Comparison of ENCODE assay signal across 7 cellular contexts in the genomic region with DNA sequence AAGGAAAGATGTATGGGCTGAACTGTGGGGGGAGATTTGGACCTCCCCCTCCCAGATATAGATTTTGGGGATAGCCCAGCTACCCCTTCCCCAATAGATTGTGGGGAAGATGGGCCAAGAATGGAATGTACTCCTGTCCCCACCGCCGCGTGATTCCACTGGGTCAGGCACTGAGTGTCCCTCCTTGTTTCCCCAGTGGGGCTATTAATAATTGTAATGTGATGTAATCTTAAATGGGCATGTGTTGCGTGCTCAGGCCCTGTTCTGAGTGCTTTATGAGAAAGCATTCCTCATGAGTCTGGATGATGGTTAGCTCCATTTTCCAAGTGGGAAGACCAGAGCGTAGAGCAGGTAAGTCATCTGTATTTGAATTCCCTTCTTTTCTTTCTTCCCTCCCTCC. TPM values are rescaled to one million over a fixed set of nuclear protein-coding genes. Genes with fewer than 3 reads are reported as not detected.
DNase-seq lines count a peak whose midpoint lies in the region; TF ChIP-seq lines count a peak whose summit lies in the region.
"Had no signal": no experiment of that assay in that cellular context is flagged by ENCODE, and none has a peak within 500 bp of the region (broad histone marks: within the 10 kb centered on the region; RNA-seq: fewer than 3 reads in every experiment).

No MANE protein-coding gene starts in this region.

- H3K9me3 ChIP-seq in thymus (ENCODE audit: control insufficient read depth) = no peaks in the 10 kb centered on the region

- H3K27me3 ChIP-seq in thymus (ENCODE audit: control insufficient read depth, insufficient read depth) = no peaks in the 10 kb centered on the region

- in situ Hi-C loops in ACHN (cut with HindIII; ENCODE audit: low pct_ligation_motif_present, low pct_unique_long_range_greater_than_20kb, low sequenced_read_pairs) = no loop called here

- peaks cover 36% of the 10 kb centered on the region for H3K36me3 Mint-ChIP-seq in activated CD4-positive, alpha-beta T cell treated with anti-CD3 and anti-CD28 coated beads, Interleukin-2, amount 10 ng/mL, durations not matched to agents 24 days and 14 days (ENCODE audit: low read depth)

- peaks cover 19% of the 10 kb centered on the region for H3K36me3 ChIP-seq in thymus (ENCODE audit: control insufficient read depth, insufficient read depth)

- peaks cover 9% of the 10 kb centered on the region for H3K4me1 ChIP-seq in thymus (ENCODE audit: control insufficient read depth, insufficient read depth, low read length)

- H3K4me3 Mint-ChIP-seq in activated CD4-positive, alpha-beta T cell treated with anti-CD3 and anti-CD28 coated beads, Interleukin-2, amount 10 ng/mL, durations not matched to agents 24 days and 14 days = peak overlapping the region; percentile 100

- peak overlapping the region; percentile 94 for H3K4me3 ChIP-seq in fibroblast of villous mesenchyme (ENCODE audit: low read depth, low read length)
- H3K4me3 ChIP-seq in thymus (ENCODE audit: low read length) = peak overlapping the region; percentile 71

- peaks cover 24% of the 10 kb centered on the region for H3K4me1 Mint-ChIP-seq in activated CD4-positive, alpha-beta T cell treated with anti-CD3 and anti-CD28 coated beads, Interleukin-2, amount 10 ng/mL, durations not matched to agents 24 days and 14 days

- H3K9me3 Mint-ChIP-seq in activated CD4-positive, alpha-beta T cell treated with anti-CD3 and anti-CD28 coated beads, Interleukin-2, amount 10 ng/mL, durations not matched to agents 24 days and 14 days = no peaks in the 10 kb centered on the region

- TF ChIP-seq CTCF in fibroblast of villous mesenchyme (IDR thresholded peaks at IDR 0.05; ENCODE audit: insufficient read depth, low read depth, low read length) = no peak

- WGBS in thymus = over 99% methylated on average over 5 of the region's 5 CpGs

- H3K27ac Mint-ChIP-seq in activated CD4-positive, alpha-beta T cell treated with anti-CD3 and anti-CD28 coated beads, Interleukin-2, amount 10 ng/mL, durations not matched to agents 24 days and 14 days = peak overlapping the region; percentile 98

- no peaks in the 10 kb centered on the region for H3K27me3 Mint-ChIP-seq in activated CD4-positive, alpha-beta T cell treated with anti-CD3 and anti-CD28 coated beads, Interleukin-2, amount 10 ng/mL, durations not matched to agents 24 days and 14 days

- no peak overlapping the region for H3K27ac ChIP-seq in thymus (ENCODE audit: low read depth)

- intact Hi-C loops in activated CD4-positive, alpha-beta T cell treated with anti-CD3 and anti-CD28 coated beads, Interleukin-2, amount 10 ng/mL, durations not matched to agents 24 days and 14 days (cut with micrococcal nuclease) = loop anchor here (1.0 kb wide), 1 partner anchor 244 kb away; the partner anchor contains the start of gene EIF3K
- intact Hi-C loops in head of caudate nucleus (cut with DNase I) = no loop called here

- DNase-seq in activated CD4-positive, alpha-beta T cell treated with anti-CD3 and anti-CD28 coated beads, Interleukin-2, amount 10 ng/mL, durations not matched to agents 24 days and 14 days = no peak
- DNase-seq in activated CD4-positive, alpha-beta T cell treated with anti-CD3 and anti-CD28 coated beads, Interleukin-2, amount 50 U/mL, for 4 hours = no peak
- DNase-seq in fibroblast of villous mesenchyme (ENCODE audit: low read depth) (peak; percentile 53), head of caudate nucleus (no peak), ACHN (no peak)
- DNase-seq: DMS153 had no signal

RNA-seq across cellular contexts. Expression of gene PSMD8, which starts 1.4 kb away (rescaled TPM):
- 314 and 315 TPM in 2 replicates for total RNA-seq in activated CD4-positive, alpha-beta T cell treated with anti-CD3 and anti-CD28 coated beads, Interleukin-2, amount 10 ng/mL, durations not matched to agents 24 days and 14 days
- total RNA-seq in fibroblast of villous mesenchyme = 277 and 299 TPM in 2 replicates
- polyA plus RNA-seq in thymus = 64.5 TPM

RNA-seq across cellular contexts. Expression of gene GGN, which starts 12.1 kb away (rescaled TPM):
- total RNA-seq in activated CD4-positive, alpha-beta T cell treated with anti-CD3 and anti-CD28 coated beads, Interleukin-2, amount 10 ng/mL, durations not matched to agents 24 days and 14 days = 0.47 and 1.0 TPM in 2 replicates
- total RNA-seq in fibroblast of villous mesenchyme = 0.32 and 0.86 TPM in 2 replicates
- 0.07 TPM for polyA plus RNA-seq in thymus

RNA-seq across cellular contexts. Expression of gene SPRED3, which starts 12.7 kb away (rescaled TPM):
- 2.9 and 3.0 TPM in 2 replicates for total RNA-seq in activated CD4-positive, alpha-beta T cell treated with anti-CD3 and anti-CD28 coated beads, Interleukin-2, amount 10 ng/mL, durations not matched to agents 24 days and 14 days
- 3.9 TPM in 2 replicates for total RNA-seq in fibroblast of villous mesenchyme
- polyA plus RNA-seq in thymus = 0.27 TPM

RNA-seq across cellular contexts. Expression of gene FAM98C, which starts 27.1 kb away (rescaled TPM):
- total RNA-seq in activated CD4-positive, alpha-beta T cell treated with anti-CD3 and anti-CD28 coated beads, Interleukin-2, amount 10 ng/mL, durations not matched to agents 24 days and 14 days = 25.3 and 30.4 TPM in 2 replicates
- total RNA-seq in fibroblast of villous mesenchyme = 7.8 and 10.3 TPM in 2 replicates
- 22.0 TPM for polyA plus RNA-seq in thymus

RNA-seq across cellular contexts. Expression of gene CATSPERG, which starts 40.1 kb away (rescaled TPM):
- total RNA-seq in activated CD4-positive, alpha-beta T cell treated with anti-CD3 and anti-CD28 coated beads, Interleukin-2, amount 10 ng/mL, durations not matched to agents 24 days and 14 days = 3.4 and 3.7 TPM in 2 replicates
- total RNA-seq in fibroblast of villous mesenchyme = 1.3 and 1.7 TPM in 2 replicates
- polyA plus RNA-seq in thymus = 5.8 TPM
